In genomic region chr18:2096581-2096980, GRCh38 we compare ENCODE assay signal across 22 cellular contexts.
DNase-seq lines count a peak whose midpoint lies in the region; ATAC-seq and TF ChIP-seq lines count a peak whose summit lies in the region.
"Had no signal": no experiment of that assay in that cellular context is flagged by ENCODE, and none has a peak within 500 bp of the region (broad histone marks: within the 10 kb centered on the region; RNA-seq: fewer than 3 reads in every experiment).

No MANE protein-coding gene starts in this region.

- ATAC-seq in GM19397 (IDR thresholded peaks at IDR 0.05; ENCODE audit: unreplicated experiment), result no peak
- ATAC-seq: Panc1, SK-N-SH treated with all-trans-retinoic acid at 6 μM for 48 hours had no signal

- no peak overlapping the region for H3K4me3 Mint-ChIP-seq in osteocyte (ENCODE audit: unreplicated experiment)
- H3K4me3 Mint-ChIP-seq: CD4-positive, alpha-beta T cell had no signal

- H3K27me3 ChIP-seq in HUES64 (ENCODE audit: insufficient read depth, low read length) (no peaks in the 10 kb centered on the region), MM.1S (replicated peaks; ENCODE audit: insufficient read depth, low read length) (no peaks in the 10 kb centered on the region)
- H3K27me3 ChIP-seq: BLaER1 had no signal

- H2AFZ ChIP-seq in MM.1S (ENCODE audit: low read length), result no peak overlapping the region

- peaks cover 6% of the 10 kb centered on the region for H3K4me1 ChIP-seq in HUES64 (ENCODE audit: insufficient read depth, low read length)
- H3K4me1 ChIP-seq in MM.1S (ENCODE audit: low read length), result no peaks in the 10 kb centered on the region
- H3K4me1 ChIP-seq: BLaER1 had no signal

- no peak for TF ChIP-seq CTCF in retinal pigment epithelial cell (conservative IDR thresholded peaks at IDR 0.05; ENCODE audit: low read depth, low read length)
- no peak for TF ChIP-seq CTCF in osteocyte (IDR thresholded peaks at IDR 0.05)
- TF ChIP-seq CTCF in MM.1S (IDR thresholded peaks at IDR 0.05; ENCODE audit: low read length), result no peak

- no peaks in the 10 kb centered on the region for H3K36me3 ChIP-seq in HUES64 (ENCODE audit: insufficient read depth, low read length)
- no peaks in the 10 kb centered on the region for H3K36me3 ChIP-seq in MM.1S (replicated peaks; ENCODE audit: insufficient read depth, low read length)
- H3K36me3 ChIP-seq: BLaER1 had no signal

- no peak overlapping the region for H3K27ac Mint-ChIP-seq in osteocyte (ENCODE audit: unreplicated experiment)
- H3K27ac Mint-ChIP-seq: CD4-positive, alpha-beta T cell had no signal

- H3K79me2 ChIP-seq in MM.1S (ENCODE audit: low read length), result no peaks in the 10 kb centered on the region

- no peaks in the 10 kb centered on the region for H3K9me3 ChIP-seq in HUES64 (ENCODE audit: insufficient read depth, low read depth, low read length)
- no peaks in the 10 kb centered on the region for H3K9me3 ChIP-seq in MM.1S (replicated peaks; ENCODE audit: insufficient read depth, low read length)

- H3K27ac ChIP-seq in HUES64 (ENCODE audit: low read depth, low read length), result peak overlapping the region; percentile 58
- H3K27ac ChIP-seq in MM.1S (ENCODE audit: low read length), result no peak overlapping the region
- H3K27ac ChIP-seq: BLaER1 had no signal

- 91% methylated on average over 3 of the region's 3 CpGs for WGBS in HUES64

- no peaks in the 10 kb centered on the region for H3K9me2 ChIP-seq in MM.1S (replicated peaks; ENCODE audit: insufficient read depth, low read length)

- H3K4me2 ChIP-seq in MM.1S (ENCODE audit: low read depth, low read length), result no peak overlapping the region
- H3K4me2 ChIP-seq: BLaER1 had no signal

- no peaks in the 10 kb centered on the region for H4K20me1 ChIP-seq in MM.1S (ENCODE audit: insufficient read depth, low read length)
- H4K20me1 ChIP-seq: BLaER1 had no signal

- no peaks in the 10 kb centered on the region for H3K36me3 Mint-ChIP-seq in osteocyte (ENCODE audit: unreplicated experiment)

- H3K27me3 Mint-ChIP-seq in osteocyte (ENCODE audit: unreplicated experiment), result peaks cover 21% of the 10 kb centered on the region

- no peaks in the 10 kb centered on the region for H3F3A ChIP-seq in MM.1S (ENCODE audit: insufficient read depth, low read length)

- DNase-seq in astrocyte of the hippocampus (ENCODE audit: low read depth, low spot score) (peak; percentile 80), fibroblast of peridontal ligament (ENCODE audit: extremely low read depth) (peak; percentile 7), retinal pigment epithelial cell (ENCODE audit: low read depth) (peak; percentile 21), osteocyte (ENCODE audit: extremely low spot score, unreplicated experiment) (no peak), MM.1S (no peak)
- DNase-seq: CD4-positive, alpha-beta T cell; COR-L47; DMS79; Karpas-422; NCI-H1092; NCI-H1436 treated with DMSO at 0.1 percent for 48 hours; NCI-H1930; NCI-H2227 treated with DMSO at 0.1 percent for 48 hours; NCI-H510A treated with DMSO at 0.1 percent for 48 hours; NCI-H774; NK-92 treated with Interleukin-12 subunit alpha and Interleukin-12 subunit beta, amount 100 ng/mL, for 24 hours; SIG-M5 had no signal

- H3K9ac ChIP-seq in HUES64 (ENCODE audit: low read depth, low read length) (no peak overlapping the region), MM.1S (ENCODE audit: low read length) (no peak overlapping the region)
- H3K9ac ChIP-seq: BLaER1 had no signal

- H3K9me3 Mint-ChIP-seq in osteocyte (ENCODE audit: unreplicated experiment), result no peaks in the 10 kb centered on the region
- H3K9me3 Mint-ChIP-seq: CD4-positive, alpha-beta T cell had no signal

- H3K4me1 Mint-ChIP-seq in osteocyte (ENCODE audit: unreplicated experiment), result no peaks in the 10 kb centered on the region

- no peak overlapping the region for H3K4me3 ChIP-seq in HUES64 (ENCODE audit: low read length)
- no peak overlapping the region for H3K4me3 ChIP-seq in retinal pigment epithelial cell (ENCODE audit: low read length)
- no peak overlapping the region for H3K4me3 ChIP-seq in MM.1S (ENCODE audit: low read length)
- H3K4me3 ChIP-seq: BLaER1 had no signal

Comparison
In these comparisons a context has a peak if more than half of its experiments do, and no peak if none do; other contexts are left out.
1. DNase-seq: peak in astrocyte of the hippocampus (single experiment), fibroblast of peridontal ligament (single experiment) and retinal pigment epithelial cell (single experiment); none in osteocyte (single experiment) and MM.1S (single experiment).